1 cellular context compared by ENCODE assay signal in genomic region chr7:25926891-25927625, GRCh38.
TF ChIP-seq lines count a peak whose summit lies in the region.

No MANE protein-coding gene starts in this region.

TF ChIP-seq in H1, 55 proteins besides CTCF, POLR2A, EP300 and RAD21 (continued from another document):
- TF ChIP-seq CHD7 (IDR thresholded peaks at IDR 0.05; ENCODE audit: insufficient replicate concordance, low read length) (no peak), BCL11A (IDR thresholded peaks at IDR 0.05; ENCODE audit: low read depth in 2 of 2, low read length in 2 of 2) (no peak), ZNF274 (IDR thresholded peaks at IDR 0.05; ENCODE audit: borderline replicate concordance, extremely low read depth, low read length) (no peak)
TF ChIP-seq in H1: peak in this region for 0.
